In genomic region chr2:784753-785152, GRCh38 we compare ENCODE assay signal across 22 cellular contexts.
"Had no signal": no experiment of that assay in that cellular context is flagged by ENCODE, and none has a peak within 500 bp of the region (broad histone marks: within the 10 kb centered on the region; RNA-seq: fewer than 3 reads in every experiment).

No MANE protein-coding gene starts in this region.

- H3K36me3 ChIP-seq: colonic mucosa, esophagus muscularis mucosa, esophagus squamous epithelium, gastrocnemius medialis, gastroesophageal sphincter, heart left ventricle, heart right ventricle had no signal

- H3K4me3 ChIP-seq: colonic mucosa, coronary artery, dorsolateral prefrontal cortex, esophagus muscularis mucosa, esophagus squamous epithelium, gastrocnemius medialis, gastroesophageal sphincter, heart left ventricle, heart right ventricle had no signal

- H3K27ac ChIP-seq: colonic mucosa, coronary artery, dorsolateral prefrontal cortex, epithelial cell of prostate, esophagus muscularis mucosa, esophagus squamous epithelium, foreskin keratinocyte, gastrocnemius medialis, gastroesophageal sphincter, heart left ventricle, heart right ventricle had no signal

- H3K27me3 ChIP-seq: colonic mucosa, esophagus squamous epithelium, foreskin keratinocyte, gastrocnemius medialis had no signal

- DNase-seq: colonic mucosa; cortex of kidney; dermis blood vessel endothelial cell; dorsolateral prefrontal cortex; effector CD4-positive, alpha-beta T cell; effector CD8-positive, alpha-beta T cell; effector memory CD4-positive, alpha-beta T cell; effector memory CD8-positive, alpha-beta T cell; endodermal cell; erythroblast; esophagus squamous epithelium; foreskin fibroblast; foreskin keratinocyte; foreskin melanocyte; gastrocnemius medialis; glutamatergic neuron; heart left ventricle; heart right ventricle had no signal

- H3K9me3 ChIP-seq: colonic mucosa, esophagus squamous epithelium, gastrocnemius medialis, gastroesophageal sphincter, heart left ventricle had no signal
